In genomic region chr9:13149454-13149853, GRCh38 we compare ENCODE assay signal across 22 cellular contexts.
DNase-seq lines count a peak whose midpoint lies in the region; ATAC-seq and TF ChIP-seq lines count a peak whose summit lies in the region.
"Had no signal": no experiment of that assay in that cellular context is flagged by ENCODE, and none has a peak within 500 bp of the region (broad histone marks: within the 10 kb centered on the region; RNA-seq: fewer than 3 reads in every experiment).

No MANE protein-coding gene starts in this region.

- DNase-seq in NCI-H2081 (lab: John Stamatoyannopoulos, UW) (peak; percentile 39 to 82), NCI-H2081 treated with DMSO at 0.1 percent for 48 hours (lab: John Stamatoyannopoulos, UW) (no peak), NCI-H1694 (lab: John Stamatoyannopoulos, UW) (peak; percentile 44), psoas muscle (peak; percentile 23 to 74), suprapubic skin (ENCODE audit: low spot score in 2 of 2) (no peak)
- DNase-seq in activated CD4-positive, alpha-beta T cell treated with anti-CD3 and anti-CD28 coated beads, Interleukin-2, amount 50 U/mL, for 1 hour, result no peak
- DNase-seq: activated CD4-positive, alpha-beta T cell treated with anti-CD3 and anti-CD28 coated beads, Interleukin-2, amount 50 U/mL, for 4 hours; activated gamma-delta T cell; glutamatergic neuron; NCI-H1436 treated with DMSO at 0.1 percent for 48 hours; NCI-H526; PC-3; spleen; stimulated activated CD8-positive, alpha-beta memory T cell treated with anti-CD3 and anti-CD28 coated beads, Interleukin-4, amount 100 ng/mL, for 48 hours; uterus; WERI-Rb-1 had no signal

- peaks cover 0 to 15% of the 10 kb centered on the region in 2 donors for H3K36me3 ChIP-seq in psoas muscle (ENCODE audit: insufficient read depth in 1 of 2, low read depth in 1 of 2)
- H3K36me3 ChIP-seq in suprapubic skin, result peaks cover 9% of the 10 kb centered on the region
- H3K36me3 ChIP-seq: uterus, WERI-Rb-1 had no signal

- H3K36me3 Mint-ChIP-seq in brain, result peaks cover 48% of the 10 kb centered on the region

- peak overlapping the region in 4 of 5 experiments; percentile 43 to 79 (median 62) for H3K27ac Mint-ChIP-seq in brain
- H3K27ac Mint-ChIP-seq: B cell, progenitor cell of endocrine pancreas had no signal

- TF ChIP-seq EP300 in suprapubic skin (IDR thresholded peaks at IDR 0.05), result no peak

- H3K9me3 Mint-ChIP-seq in brain, result no peaks in the 10 kb centered on the region

- intact Hi-C loops in psoas muscle (cut with DNase I), result loop anchor here in 1 of 2 donors (10.0 kb wide), 1 partner anchor 1165 kb away; the partner anchor contains the start of gene NFIB

- H3K27me3 Mint-ChIP-seq in brain, result no peaks in the 10 kb centered on the region
- H3K27me3 Mint-ChIP-seq: B cell, progenitor cell of endocrine pancreas had no signal

- TF ChIP-seq CTCF in brain (conservative IDR thresholded peaks at IDR 0.05), result no peak
- TF ChIP-seq CTCF in psoas muscle (IDR thresholded peaks at IDR 0.05), result no peak
- TF ChIP-seq CTCF in suprapubic skin (IDR thresholded peaks at IDR 0.05), result no peak

- H3K27ac ChIP-seq in psoas muscle (peak overlapping the region; percentile 69), suprapubic skin (no peak overlapping the region)
- H3K27ac ChIP-seq: SK-N-MC, spleen, uterus, WERI-Rb-1 had no signal

- TF ChIP-seq POLR2A in suprapubic skin (IDR thresholded peaks at IDR 0.05), result no peak

- H3K4me1 Mint-ChIP-seq in brain, result peaks cover 32% of the 10 kb centered on the region
- H3K4me1 Mint-ChIP-seq: B cell had no signal

- H3K27me3 ChIP-seq in psoas muscle (ENCODE audit: insufficient read depth in 3 of 3, low read length in 2 of 3) (no peaks in the 10 kb centered on the region), suprapubic skin (no peaks in the 10 kb centered on the region)
- H3K27me3 ChIP-seq: spleen, uterus had no signal

- peak overlapping the region in 2 of 5 experiments; percentile 4 to 8 for H3K4me3 Mint-ChIP-seq in brain
- H3K4me3 Mint-ChIP-seq: B cell had no signal

- peaks cover 27% of the 10 kb centered on the region for H3K4me1 ChIP-seq in psoas muscle
- H3K4me1 ChIP-seq in suprapubic skin, result peaks cover 4% of the 10 kb centered on the region
- H3K4me1 ChIP-seq: spleen had no signal

- H3K9me3 ChIP-seq in psoas muscle, result no peaks in the 10 kb centered on the region
- no peaks in the 10 kb centered on the region for H3K9me3 ChIP-seq in suprapubic skin
- H3K9me3 ChIP-seq: spleen, uterus had no signal

- peak; percentile 93 to 99 (median 96) for ATAC-seq in psoas muscle
- no peak for ATAC-seq in HG02798 (IDR thresholded peaks at IDR 0.05; ENCODE audit: poor library complexity, unreplicated experiment)
- ATAC-seq: HCT116, PC-3 had no signal

- H3K4me3 ChIP-seq in psoas muscle, result no peak overlapping the region
- H3K4me3 ChIP-seq in suprapubic skin, result no peak overlapping the region
- H3K4me3 ChIP-seq: SK-N-MC, spleen, uterus had no signal

Comparison
In these comparisons a context has a peak if more than half of its experiments do, and no peak if none do; other contexts are left out.
1. DNase-seq: peak in NCI-H2081 (2 of 2), NCI-H1694 (single experiment) and psoas muscle (2 of 2); none in NCI-H2081 treated with DMSO at 0.1 percent for 48 hours (single experiment), suprapubic skin (0 of 2) and activated CD4-positive, alpha-beta T cell treated with anti-CD3 and anti-CD28 coated beads, Interleukin-2, amount 50 U/mL, for 1 hour (single experiment).